ENCODE assay signal across 14 cellular contexts in genomic region chr17:58822148-58823050, GRCh38.
A peak's percentile ranks its signal among the peaks of the same experiment; 100 is the strongest.
DNase-seq lines count a peak whose midpoint lies in the region; ATAC-seq and TF ChIP-seq lines count a peak whose summit lies in the region.
"Had no signal": no experiment of that assay in that cellular context is flagged by ENCODE, and none has a peak within 500 bp of the region (broad histone marks: within the 10 kb centered on the region; RNA-seq: fewer than 3 reads in every experiment).

No MANE protein-coding gene starts in this region.

- CTCF ChIA-PET in WTC11 (lab: Charles Lee) = interaction anchor here (0.5 kb wide), 1 partner anchor 1028 kb away, joined by 5 read pairs; no protein-coding TSS in a partner anchor

- TF ChIP-seq CTCF in WTC11 (IDR thresholded peaks at IDR 0.05) (no peak), HFFc6 (IDR thresholded peaks at IDR 0.05) (no peak), type B pancreatic cell (conservative IDR thresholded peaks at IDR 0.05) (no peak)

- H3K27ac Mint-ChIP-seq in WTC11 = no peak overlapping the region
- H3K27ac Mint-ChIP-seq in HFFc6 = no peak overlapping the region
- no peak overlapping the region for H3K27ac Mint-ChIP-seq in type B pancreatic cell
- H3K27ac Mint-ChIP-seq: effector memory CD8-positive, alpha-beta T cell had no signal

- ATAC-seq in WTC11 = no peak
- ATAC-seq: effector memory CD8-positive, alpha-beta T cell had no signal

- POLR2A ChIA-PET in WTC11 (lab: Charles Lee) = interaction anchor here (0.6 kb wide), 1 partner anchor 137 kb away, joined by 4 read pairs; no protein-coding TSS in a partner anchor

- no peaks in the 10 kb centered on the region for H3K27me3 Mint-ChIP-seq in WTC11 (ENCODE audit: low read depth)
- H3K27me3 Mint-ChIP-seq in HFFc6 (ENCODE audit: insufficient read depth) = peaks cover 7% of the 10 kb centered on the region
- H3K27me3 Mint-ChIP-seq in type B pancreatic cell = no peaks in the 10 kb centered on the region

- no peaks in the 10 kb centered on the region for H3K36me3 ChIP-seq in neuron (ENCODE audit: insufficient read depth, low read length)
- H3K36me3 ChIP-seq: brain microvascular endothelial cell, upper lobe of left lung had no signal

- peak; percentile 41 for DNase-seq in NCI-H510A treated with DMSO at 0.1 percent for 48 hours (lab: John Stamatoyannopoulos, UW)
- DNase-seq in NCI-H510A (lab: John Stamatoyannopoulos, UW) = no peak
- peak; percentile 27 for DNase-seq in NCI-H1694 treated with DMSO at 0.1 percent for 48 hours (lab: John Stamatoyannopoulos, UW)
- no peak for DNase-seq in WTC11 (ENCODE audit: low spot score)
- DNase-seq in HFFc6 = no peak
- no peak for DNase-seq in NOMO-1 treated with dmso at 0.1 percent for 144 hours (lab: John Stamatoyannopoulos, UW; ENCODE audit: unreplicated experiment)
- DNase-seq in type B pancreatic cell (ENCODE audit: extremely low spot score, unreplicated experiment) = no peak
- DNase-seq: brain microvascular endothelial cell; Caco-2; effector memory CD8-positive, alpha-beta T cell; kidney glomerular epithelial cell; stimulated activated CD4-positive, alpha-beta T cell treated with anti-CD3 and anti-CD28 coated beads, Interleukin-2, amount 100 ng/mL, for 24 hours; upper lobe of left lung had no signal

- no peak overlapping the region for H3K4me3 Mint-ChIP-seq in WTC11
- H3K4me3 Mint-ChIP-seq in HFFc6 = no peak overlapping the region
- no peak overlapping the region for H3K4me3 Mint-ChIP-seq in type B pancreatic cell
- H3K4me3 Mint-ChIP-seq: effector memory CD8-positive, alpha-beta T cell had no signal

- H2AFZ ChIP-seq in neuron (ENCODE audit: low read depth, low read length) = peak overlapping the region; percentile 8

- peak overlapping the region; percentile 16 for H3K4me3 ChIP-seq in neuron (ENCODE audit: low read length)
- H3K4me3 ChIP-seq: upper lobe of left lung had no signal

- no peaks in the 10 kb centered on the region for H3K9me3 ChIP-seq in neuron (ENCODE audit: low read length)
- H3K9me3 ChIP-seq: Caco-2, upper lobe of left lung had no signal

- no peaks in the 10 kb centered on the region for H3K9me3 Mint-ChIP-seq in WTC11
- H3K9me3 Mint-ChIP-seq in HFFc6 = no peaks in the 10 kb centered on the region
- H3K9me3 Mint-ChIP-seq in type B pancreatic cell = no peaks in the 10 kb centered on the region
- H3K9me3 Mint-ChIP-seq: effector memory CD8-positive, alpha-beta T cell had no signal

- H3K4me1 ChIP-seq in neuron (ENCODE audit: insufficient read depth, low read length) = peaks cover 20% of the 10 kb centered on the region
- H3K4me1 ChIP-seq: Caco-2, upper lobe of left lung had no signal

- H3K27me3 ChIP-seq in neuron (ENCODE audit: insufficient read depth, low read length) = no peaks in the 10 kb centered on the region
- H3K27me3 ChIP-seq: brain microvascular endothelial cell, upper lobe of left lung had no signal

- H3K36me3 Mint-ChIP-seq in WTC11 (no peaks in the 10 kb centered on the region), HFFc6 (ENCODE audit: low read depth) (no peaks in the 10 kb centered on the region), type B pancreatic cell (no peaks in the 10 kb centered on the region)

- H3K4me1 Mint-ChIP-seq in WTC11 (no peaks in the 10 kb centered on the region), HFFc6 (ENCODE audit: low read depth) (no peaks in the 10 kb centered on the region), type B pancreatic cell (ENCODE audit: unreplicated experiment) (no peaks in the 10 kb centered on the region)

TF ChIP-seq in WTC11, 78 proteins besides CTCF, POLR2A, EP300 and RAD21:
- no peak for TF ChIP-seq ATF3 (CRISPR knock-in tag; conservative IDR thresholded peaks at IDR 0.05)
- no peak for TF ChIP-seq ATF6 (CRISPR knock-in tag; IDR thresholded peaks at IDR 0.05)
- no peak for TF ChIP-seq NFE2L1 (CRISPR knock-in tag; IDR thresholded peaks at IDR 0.05)
- TF ChIP-seq ATF2 (CRISPR knock-in tag; IDR thresholded peaks at IDR 0.05; ENCODE audit: borderline replicate concordance, low read depth) = no peak
- no peak for TF ChIP-seq MXD4 (CRISPR knock-in tag; IDR thresholded peaks at IDR 0.05; ENCODE audit: borderline replicate concordance)
- peak; percentile 49; the same call in 1 of the 2 replicates for TF ChIP-seq HMGA2 (CRISPR knock-in tag; IDR thresholded peaks at IDR 0.05)
- no peak for TF ChIP-seq USF1 (CRISPR knock-in tag; IDR thresholded peaks at IDR 0.05)
- no peak for TF ChIP-seq NR1H2 (CRISPR knock-in tag; IDR thresholded peaks at IDR 0.05)

Comparison
In these comparisons a context has a peak if more than half of its experiments do, and no peak if none do; other contexts are left out.
1. DNase-seq: peak in NCI-H510A treated with DMSO at 0.1 percent for 48 hours (single experiment) and NCI-H1694 treated with DMSO at 0.1 percent for 48 hours (single experiment); none in NCI-H510A (single experiment), WTC11 (single experiment), HFFc6 (single experiment), NOMO-1 treated with dmso at 0.1 percent for 144 hours (single experiment) and type B pancreatic cell (single experiment).